Comparison of ENCODE assay signal across 22 cellular contexts in genomic region chr12:132853285-132854092, GRCh38. TPM values are rescaled to one million over a fixed set of nuclear protein-coding genes. Genes with fewer than 3 reads are reported as not detected.
DNase-seq lines count a peak whose midpoint lies in the region; ATAC-seq, FAIRE-seq and TF ChIP-seq lines count a peak whose summit lies in the region.
"Had no signal": no experiment of that assay in that cellular context is flagged by ENCODE, and none has a peak within 500 bp of the region (broad histone marks: within the 10 kb centered on the region; RNA-seq: fewer than 3 reads in every experiment).

No MANE protein-coding gene starts in this region.

- H2BK15ac ChIP-seq in mesenchymal stem cell (ENCODE audit: low read depth, poor library complexity, severe bottlenecking) = no peak overlapping the region

- intact Hi-C loops in A673 (cut with micrococcal nuclease; ENCODE audit: unreplicated experiment) (no loop called here), GM12878 (cut with micrococcal nuclease; ENCODE audit: unreplicated experiment) (no loop called here)

- no peak overlapping the region for H3K18ac ChIP-seq in mesenchymal stem cell (ENCODE audit: low read depth in 1 of 2, low read length in 2 of 2)

- no peak for FAIRE-seq in GM12878 (lab: Jason Lieb, UNC)
- no peak for FAIRE-seq in frontal cortex (lab: Jason Lieb, UNC)
- FAIRE-seq: A549, G401.6 had no signal

- no peaks in the 10 kb centered on the region for H3K9me3 Mint-ChIP-seq in HFFc6
- H3K9me3 Mint-ChIP-seq in naive thymus-derived CD8-positive, alpha-beta T cell = no peaks in the 10 kb centered on the region
- H3K9me3 Mint-ChIP-seq: CD4-positive, alpha-beta memory T cell had no signal

- no peak for TF ChIP-seq CTCF in A673 (conservative IDR thresholded peaks at IDR 0.05; ENCODE audit: low read depth, low read length)
- no peak for TF ChIP-seq CTCF in HEK293 (tag by site-specific recombination; IDR thresholded peaks at IDR 0.05)
- no peak for TF ChIP-seq CTCF in GM12878 (IDR thresholded peaks at IDR 0.05 in 2 of 3, conservative IDR thresholded peaks at IDR 0.05 in 1 of 3; ENCODE audit: control insufficient read depth in 2 of 3, extremely low read depth in 1 of 3, insufficient read depth in 1 of 3, low read depth in 3 of 3, low read length in 3 of 3)
- no peak for TF ChIP-seq CTCF in HFFc6 (IDR thresholded peaks at IDR 0.05)

- H2AK5ac ChIP-seq in mesenchymal stem cell (ENCODE audit: low read length, severe bottlenecking) = no peak overlapping the region

- RAD21 ChIA-PET in GM12878 (lab: Charles Lee; ENCODE audit: unreplicated experiment) = no interaction called here

- H3K27me3 ChIP-seq in A673 (replicated peaks; ENCODE audit: insufficient read depth, low read depth, low read length, poor library complexity) = no peaks in the 10 kb centered on the region
- H3K27me3 ChIP-seq in GM12878 (replicated peaks in 1 of 2; ENCODE audit: control insufficient read depth in 2 of 2, insufficient read depth in 2 of 2, low read length in 1 of 2) = no peaks in the 10 kb centered on the region
- H3K27me3 ChIP-seq in mesenchymal stem cell (ENCODE audit: control insufficient read depth in 1 of 2, insufficient read depth in 1 of 2, low read length in 2 of 2) = no peaks in the 10 kb centered on the region
- H3K27me3 ChIP-seq in HAP-1 (ENCODE audit: low read depth) = no peaks in the 10 kb centered on the region
- H3K27me3 ChIP-seq: SJSA1 had no signal

- H2BK5ac ChIP-seq in mesenchymal stem cell (ENCODE audit: low read depth, low read length, poor library complexity, severe bottlenecking) = no peak overlapping the region

- peaks cover 31% of the 10 kb centered on the region for H3K36me3 Mint-ChIP-seq in HFFc6 (ENCODE audit: low read depth)
- peaks cover 6 to 68% (median 37%) of the 10 kb centered on the region in 3 donors for H3K36me3 Mint-ChIP-seq in naive thymus-derived CD8-positive, alpha-beta T cell

- H3K4me1 Mint-ChIP-seq in HFFc6 (ENCODE audit: low read depth) = no peaks in the 10 kb centered on the region
- peaks cover 0 to 21% (median 1%) of the 10 kb centered on the region in 4 donors for H3K4me1 Mint-ChIP-seq in naive thymus-derived CD8-positive, alpha-beta T cell
- H3K4me1 Mint-ChIP-seq: CD4-positive, alpha-beta memory T cell had no signal

- H3K23ac ChIP-seq in mesenchymal stem cell (ENCODE audit: low read length in 2 of 2) = no peak overlapping the region

- H3K14ac ChIP-seq in mesenchymal stem cell (ENCODE audit: low read length in 2 of 2) = no peak overlapping the region

- SMC1A ChIA-PET in GM12878 (lab: Charles Lee; ENCODE audit: uncharacterized antibody, unreplicated experiment) = no interaction called here

- no peak for ATAC-seq in GM12878
- ATAC-seq in naive thymus-derived CD8-positive, alpha-beta T cell = no peak
- ATAC-seq: A549 had no signal

- H3K36me3 ChIP-seq in A673 (ENCODE audit: insufficient read depth, low read length, poor library complexity, severe bottlenecking) (peaks cover 28% of the 10 kb centered on the region), HEK293 (ENCODE audit: control insufficient read depth in 2 of 2, insufficient read depth in 1 of 2, low read length in 2 of 2) (peaks cover 17 to 87% of the 10 kb centered on the region in 2 experiments; a peak in 2 of 3 replicates), GM12878 (ENCODE audit: control insufficient read depth in 2 of 2, insufficient read depth in 2 of 2, low read length in 1 of 2) (peaks cover 17 to 27% of the 10 kb centered on the region in 2 experiments), mesenchymal stem cell (ENCODE audit: control insufficient read depth in 1 of 2, insufficient read depth in 2 of 2, low read depth in 1 of 2, low read length in 2 of 2) (peaks cover 85 to 88% of the 10 kb centered on the region in 2 experiments), HAP-1 (replicated peaks) (no peaks in the 10 kb centered on the region)

- H4K91ac ChIP-seq in mesenchymal stem cell (ENCODE audit: low read length) = peak overlapping the region; percentile 20

- H2BK120ac ChIP-seq in mesenchymal stem cell (ENCODE audit: low read depth, low read length) = no peak overlapping the region

- H3K9ac ChIP-seq in GM12878 (ENCODE audit: control insufficient read depth, insufficient read depth, low read length) (no peak overlapping the region), mesenchymal stem cell (ENCODE audit: low read length) (no peak overlapping the region)

- H3K79me1 ChIP-seq in mesenchymal stem cell (replicated peaks; ENCODE audit: low read length, poor library complexity, severe bottlenecking) = peaks cover 41% of the 10 kb centered on the region

- H3K4me3 ChIP-seq in A673 (ENCODE audit: low read depth, low read length, poor library complexity, severe bottlenecking) = no peak overlapping the region
- no peak overlapping the region for H3K4me3 ChIP-seq in HEK293 (ENCODE audit: low read depth, low read length)
- no peak overlapping the region for H3K4me3 ChIP-seq in GM12878
- H3K4me3 ChIP-seq in mesenchymal stem cell (ENCODE audit: insufficient read depth in 1 of 2, low read depth in 1 of 2, low read length in 2 of 2) = no peak overlapping the region
- no peak overlapping the region for H3K4me3 ChIP-seq in HAP-1
- H3K4me3 ChIP-seq: A549, SJSA1 had no signal

- no peak overlapping the region for H4K8ac ChIP-seq in mesenchymal stem cell (ENCODE audit: low read length)

- in situ Hi-C loops in GM12878 (cut with MboI) (no loop called here), HAP-1 (cut with MboI; ENCODE audit: low sequenced_read_pairs) (no loop called here)

- peak; percentile 59 for TF ChIP-seq POLR2A in GM12878 (IDR thresholded peaks at IDR 0.05; ENCODE audit: low read depth, low read length)

- H3K9me3 ChIP-seq in A673 (ENCODE audit: low read depth, low read length, poor library complexity, severe bottlenecking) (no peaks in the 10 kb centered on the region), HEK293 (ENCODE audit: control insufficient read depth, insufficient read depth, low read depth, low read length) (no peaks in the 10 kb centered on the region), GM12878 (replicated peaks; ENCODE audit: control insufficient read depth, insufficient read depth, low read length) (no peaks in the 10 kb centered on the region), mesenchymal stem cell (ENCODE audit: control insufficient read depth, low read length) (no peaks in the 10 kb centered on the region), HAP-1 (no peaks in the 10 kb centered on the region)
- H3K9me3 ChIP-seq: A549, SJSA1 had no signal

- no peak for TF ChIP-seq RAD21 in GM12878 (IDR thresholded peaks at IDR 0.05; ENCODE audit: insufficient read depth, low read depth, low read length)

- CTCF ChIA-PET in A673 (lab: Charles Lee) = no interaction called here
- CTCF ChIA-PET in HEK293 (lab: Yijun Ruan, JAX) = interaction anchor here (0.6 kb wide), 1 partner anchor 63 kb away, joined by 4 read pairs; no protein-coding TSS in a partner anchor
- CTCF ChIA-PET in GM12878 (lab: Yijun Ruan, JAX) = no interaction called here

- H2BK12ac ChIP-seq in mesenchymal stem cell (ENCODE audit: low read length in 2 of 2) = no peak overlapping the region

- no peak overlapping the region for H3K4ac ChIP-seq in mesenchymal stem cell (ENCODE audit: low read depth in 1 of 2, low read length in 2 of 2)

- 97% methylated on average over 51 of the region's 51 CpGs for WGBS in GM12878 (ENCODE audit: insufficient coverage, insufficient replicate concordance, low lambda C conversion rate, missing lambda C conversion rate)
- 97% methylated on average over 51 of the region's 51 CpGs for WGBS in mesenchymal stem cell

- H3K27ac ChIP-seq in A673 (ENCODE audit: low read depth, low read length, poor library complexity, severe bottlenecking) (no peak overlapping the region), HEK293 (ENCODE audit: extremely low read depth, low read depth, low read length) (no peak overlapping the region), GM12878 (ENCODE audit: control insufficient read depth, insufficient read depth) (no peak overlapping the region), mesenchymal stem cell (ENCODE audit: low read length, poor library complexity, severe bottlenecking) (no peak overlapping the region)
- H3K27ac ChIP-seq: A549, SJSA1 had no signal

- no peaks in the 10 kb centered on the region for H3K27me3 Mint-ChIP-seq in HFFc6 (ENCODE audit: insufficient read depth)
- H3K27me3 Mint-ChIP-seq in naive thymus-derived CD8-positive, alpha-beta T cell = no peaks in the 10 kb centered on the region
- H3K27me3 Mint-ChIP-seq: CD4-positive, alpha-beta memory T cell had no signal

- POLR2A ChIA-PET in A673 (lab: Charles Lee; ENCODE audit: low non-redundant PET) (no interaction called here), HEK293 (lab: Yijun Ruan, JAX) (interaction anchor here (0.6 kb wide), 1 partner anchor 184 kb away, joined by 4 read pairs; the partner anchor contains the start of gene ZNF84), GM12878 (lab: Charles Lee) (no interaction called here)
- POLR2A ChIA-PET in naive thymus-derived CD8-positive, alpha-beta T cell (lab: Charles Lee) = no interaction called here

- DNase-seq in A673 (ENCODE audit: low spot score) = no peak
- no peak for DNase-seq in GM12878 (ENCODE audit: low read depth, low spot score)
- DNase-seq in mesenchymal stem cell = no peak
- no peak for DNase-seq in HFFc6
- DNase-seq in frontal cortex (ENCODE audit: low spot score in 2 of 2) = no peak
- DNase-seq in naive thymus-derived CD8-positive, alpha-beta T cell = no peak
- no peak for DNase-seq in HAP-1 (ENCODE audit: low spot score in 2 of 2)
- DNase-seq: C1 segment of cervical spinal cord; CD4-positive, alpha-beta memory T cell; COR-L47; KBM-7; MM.1S; NCI-H2029 treated with DMSO at 0.1 percent for 48 hours; NCI-H446 treated with DMSO at 0.1 percent for 48 hours; NCI-H526; NCI-H82; Right ventricle myocardium superior; RPMI8226 had no signal

- H2AFZ ChIP-seq in GM12878 (ENCODE audit: control insufficient read depth, low read depth, low read length) (no peak overlapping the region), mesenchymal stem cell (ENCODE audit: low read depth, low read length) (no peak overlapping the region)

- TF ChIP-seq EP300 in GM12878 (IDR thresholded peaks at IDR 0.05; ENCODE audit: borderline replicate concordance in 1 of 2, control insufficient read depth in 1 of 2, low read depth in 2 of 2, low read length in 2 of 2) = no peak

- H3K4me1 ChIP-seq in A673 (ENCODE audit: insufficient read depth, low read length, poor library complexity, severe bottlenecking) = no peaks in the 10 kb centered on the region
- H3K4me1 ChIP-seq in HEK293 (ENCODE audit: control insufficient read depth, insufficient read depth, low read length) = no peaks in the 10 kb centered on the region
- no peaks in the 10 kb centered on the region for H3K4me1 ChIP-seq in GM12878 (ENCODE audit: control insufficient read depth, insufficient read depth, low read length)
- H3K4me1 ChIP-seq in mesenchymal stem cell (ENCODE audit: control insufficient read depth, insufficient read depth, low read depth, low read length) = peaks cover 3% of the 10 kb centered on the region
- H3K4me1 ChIP-seq in HAP-1 = no peaks in the 10 kb centered on the region
- H3K4me1 ChIP-seq: A549, SJSA1 had no signal

- no peak overlapping the region for H3K4me3 Mint-ChIP-seq in HFFc6
- no peak overlapping the region for H3K4me3 Mint-ChIP-seq in naive thymus-derived CD8-positive, alpha-beta T cell
- H3K4me3 Mint-ChIP-seq: CD4-positive, alpha-beta memory T cell had no signal

- H4K20me1 ChIP-seq in GM12878 (ENCODE audit: control insufficient read depth, insufficient read depth) = no peaks in the 10 kb centered on the region

- no peaks in the 10 kb centered on the region for H3K79me2 ChIP-seq in GM12878 (ENCODE audit: control insufficient read depth, insufficient read depth, low read length)

- H3K4me2 ChIP-seq in GM12878 (ENCODE audit: control insufficient read depth, insufficient read depth) (no peak overlapping the region), mesenchymal stem cell (ENCODE audit: low read length, poor library complexity, severe bottlenecking) (no peak overlapping the region)
- H3K4me2 ChIP-seq: A549 had no signal

- TSS peak; percentile 23 for BruUV-seq in A673 (replicated peaks; lab: Mats Ljungman, UMichigan)
- BruUV-seq in GM12878 (replicated peaks; lab: Mats Ljungman, UMichigan) = TSS peak; percentile 37

- no peak overlapping the region for H3K27ac Mint-ChIP-seq in HFFc6
- peak overlapping the region in 1 of 10 donors; percentile 6 for H3K27ac Mint-ChIP-seq in naive thymus-derived CD8-positive, alpha-beta T cell
- H3K27ac Mint-ChIP-seq: CD4-positive, alpha-beta memory T cell had no signal

RNA-seq across cellular contexts. Expression of gene GOLGA3, which starts 24.8 kb away (rescaled TPM):
- 54.5 and 58.4 TPM in 2 replicates for total RNA-seq in A673 (2021)
- total RNA-seq in GM12878 (2013; cell fraction: nucleolus; rRNA removed) = 90.2 and 116 TPM in 2 replicates
- 30.5 and 33.2 TPM in 2 replicates for total RNA-seq in GM12878 (2014; rRNA removed)
- 17.4 and 18.6 TPM in 2 replicates for total RNA-seq in GM12878 (2014; rRNA removed; fragmentation: Illumina TruSeq; extraction: Trizol)
- 36.3 and 42.7 TPM in 2 replicates for total RNA-seq in GM12878 (2021)
- polyA plus RNA-seq in GM12878 (2011; ENCODE audit: low read depth) = 8.9 TPM
- 5.7 and 9.7 TPM in 2 replicates for polyA plus RNA-seq in GM12878 (2011; rRNA removed)
- 13.4 and 15.2 TPM in 2 replicates for polyA plus RNA-seq in GM12878 (2011; cell fraction: cytosol; rRNA removed)
- polyA plus RNA-seq in GM12878 (2011; cell fraction: nucleus; rRNA removed) = 19.3 and 29.6 TPM in 2 replicates
- polyA plus RNA-seq in GM12878 (2012) = 18.0 and 18.3 TPM in 2 replicates
- polyA plus RNA-seq in GM12878 (2014; fragmentation: Illumina TruSeq; extraction: Trizol) = 4.6 and 8.3 TPM in 2 replicates
- 1 to 10 TPM; 2.0 to 3.7 TPM for polyA plus RNA-seq in GM12878 (2014; fragmentation: Nextera tagmentation; extraction: Ambion mirVana)
- polyA plus RNA-seq in GM12878 (2014; rRNA removed) = 16.0 and 21.5 TPM in 2 replicates
- 10 to 100 TPM; 14.4 to 16.8 TPM for polyA plus RNA-seq in GM12878 (2016; fragmentation: Nextera tagmentation; extraction: Ambion mirVana)
- polyA minus RNA-seq in GM12878 (2011; rRNA and poly(A)+ RNA removed) = 16.6 and 31.5 TPM in 2 replicates
- polyA minus RNA-seq in GM12878 (2011; cell fraction: cytosol; rRNA and poly(A)+ RNA removed) = 17.8 and 21.1 TPM in 2 replicates
- polyA minus RNA-seq in GM12878 (2011; cell fraction: nucleus; rRNA and poly(A)+ RNA removed) = 10.0 and 30.3 TPM in 2 replicates
- polyA plus RNA-seq in mesenchymal stem cell (2013, experiment 1 of 2) = 23.3 TPM
- polyA plus RNA-seq in mesenchymal stem cell (2013, experiment 2 of 2) = 20.0 TPM
- total RNA-seq in HFFc6 (2021; fragmentation: NEBNext Ultra II Directional; extraction: Animal tissue kit (Norgen Biotek cat#: 25700)) = 100 to 1,000 TPM; 108 to 121 (median 115) TPM
- total RNA-seq in frontal cortex = 50.5 TPM
- total RNA-seq in naive thymus-derived CD8-positive, alpha-beta T cell = 10 to 100 TPM; 77.9 to 82.1 TPM
- polyA plus RNA-seq in naive thymus-derived CD8-positive, alpha-beta T cell = 10 to 100 TPM in 2 of 3 donors, 1 to 10 TPM in 1; 2.7 to 18.1 (median 12.2) TPM

RNA-seq across cellular contexts. Expression of gene CHFR, which starts 33.9 kb away (rescaled TPM):
- total RNA-seq in A673 (2021) = 39.2 and 44.9 TPM in 2 replicates
- total RNA-seq in GM12878 (2013; cell fraction: nucleolus; rRNA removed) = 140 and 141 TPM in 2 replicates
- 33.6 and 42.0 TPM in 2 replicates for total RNA-seq in GM12878 (2014; rRNA removed)
- 26.3 and 28.8 TPM in 2 replicates for total RNA-seq in GM12878 (2014; rRNA removed; fragmentation: Illumina TruSeq; extraction: Trizol)
- 40.9 and 43.4 TPM in 2 replicates for total RNA-seq in GM12878 (2021)
- 21.5 TPM for polyA plus RNA-seq in GM12878 (2011; ENCODE audit: low read depth)
- 49.4 and 50.1 TPM in 2 replicates for polyA plus RNA-seq in GM12878 (2011; rRNA removed)
- 51.2 and 54.2 TPM in 2 replicates for polyA plus RNA-seq in GM12878 (2011; cell fraction: cytosol; rRNA removed)
- 101 and 133 TPM in 2 replicates for polyA plus RNA-seq in GM12878 (2011; cell fraction: nucleus; rRNA removed)
- polyA plus RNA-seq in GM12878 (2012) = 25.6 and 31.4 TPM in 2 replicates
- polyA plus RNA-seq in GM12878 (2014; fragmentation: Illumina TruSeq; extraction: Trizol) = 30.8 and 40.0 TPM in 2 replicates
- polyA plus RNA-seq in GM12878 (2014; fragmentation: Nextera tagmentation; extraction: Ambion mirVana) = 1 to 10 TPM; 1.1 to 2.1 TPM
- polyA plus RNA-seq in GM12878 (2014; rRNA removed) = 45.1 and 47.3 TPM in 2 replicates
- 10 to 100 TPM; 21.1 to 23.7 TPM for polyA plus RNA-seq in GM12878 (2016; fragmentation: Nextera tagmentation; extraction: Ambion mirVana)
- polyA minus RNA-seq in GM12878 (2011; rRNA and poly(A)+ RNA removed) = 68.3 and 97.3 TPM in 2 replicates
- polyA minus RNA-seq in GM12878 (2011; cell fraction: cytosol; rRNA and poly(A)+ RNA removed) = 19.2 and 20.4 TPM in 2 replicates
- polyA minus RNA-seq in GM12878 (2011; cell fraction: nucleus; rRNA and poly(A)+ RNA removed) = 27.9 and 59.0 TPM in 2 replicates
- polyA plus RNA-seq in mesenchymal stem cell (2013, experiment 1 of 2) = 34.5 TPM
- polyA plus RNA-seq in mesenchymal stem cell (2013, experiment 2 of 2) = 35.0 TPM
- total RNA-seq in HFFc6 (2021; fragmentation: NEBNext Ultra II Directional; extraction: Animal tissue kit (Norgen Biotek cat#: 25700)) = 10 to 100 TPM; 23.1 to 30.0 (median 26.2) TPM
- total RNA-seq in frontal cortex = 31.4 TPM
- 10 to 100 TPM; 93.5 to 96.9 TPM for total RNA-seq in naive thymus-derived CD8-positive, alpha-beta T cell
- 10 to 100 TPM; 25.1 to 37.4 (median 27.6) TPM for polyA plus RNA-seq in naive thymus-derived CD8-positive, alpha-beta T cell
